ENCODE assay signal across 11 cellular contexts in genomic region chr6:2793491-2794151, GRCh38. TPM values are rescaled to one million over a fixed set of nuclear protein-coding genes. Genes with fewer than 3 reads are reported as not detected.
A peak's percentile ranks its signal among the peaks of the same experiment; 100 is the strongest.
DNase-seq lines count a peak whose midpoint lies in the region; ATAC-seq, FAIRE-seq and TF ChIP-seq lines count a peak whose summit lies in the region.
"Had no signal": no experiment of that assay in that cellular context is flagged by ENCODE, and none has a peak within 500 bp of the region (broad histone marks: within the 10 kb centered on the region; RNA-seq: fewer than 3 reads in every experiment).

No MANE protein-coding gene starts in this region.

- no peak overlapping the region for H2BK15ac ChIP-seq in H1 (ENCODE audit: low read length)

- H3K27ac Mint-ChIP-seq in T-cell: peak overlapping the region; percentile 89 to 96

- no peak overlapping the region for H4K5ac ChIP-seq in H1 (ENCODE audit: insufficient read length, low read depth, low read length)

- H3K4me1 ChIP-seq in H1 (replicated peaks in 1 of 4; ENCODE audit: control insufficient read depth in 3 of 4, insufficient read depth in 4 of 4, low read length in 3 of 4) (peaks cover 0 to 2% (median 0%) of the 10 kb centered on the region in 4 experiments; a peak in 1 of 7 replicates), spleen (peaks cover 0 to 79% (median 42%) of the 10 kb centered on the region in 6 donors), pancreas (peaks cover 16 to 47% (median 18%) of the 10 kb centered on the region in 3 donors)
- H3K4me1 ChIP-seq: testis had no signal

- no peak overlapping the region for H3K4ac ChIP-seq in H1 (replicated peaks; ENCODE audit: insufficient read length, low read depth, low read length)

- no peaks in the 10 kb centered on the region; a peak in 1 of 4 replicates for H3K79me2 ChIP-seq in H1 (ENCODE audit: control insufficient read depth in 1 of 2, insufficient read depth in 2 of 2, low read length in 2 of 2)

- no peak for TF ChIP-seq EP300 in H1 (IDR thresholded peaks at IDR 0.05; ENCODE audit: borderline replicate concordance in 1 of 2, low read depth in 2 of 2, low read length in 2 of 2)

- H3K4me2 ChIP-seq in H1 (ENCODE audit: insufficient read depth in 1 of 2, low read depth in 2 of 2, low read length in 2 of 2): no peak overlapping the region

- no peak overlapping the region for H3K56ac ChIP-seq in H1 (replicated peaks; ENCODE audit: insufficient read length, low read depth, low read length)

- TF ChIP-seq POLR2A in H1 (IDR thresholded peaks at IDR 0.05; ENCODE audit: control extremely low read depth in 1 of 2, low read depth in 2 of 2, low read length in 2 of 2): no peak
- no peak for TF ChIP-seq POLR2A in spleen (IDR thresholded peaks at IDR 0.05)

- peaks cover 4% of the 10 kb centered on the region for H3K36me3 Mint-ChIP-seq in T-cell

- H4K91ac ChIP-seq in H1 (replicated peaks; ENCODE audit: insufficient read length, low read length): no peak overlapping the region

- no peak overlapping the region for H3K27ac ChIP-seq in H1 (ENCODE audit: low read depth, low read length)
- peak overlapping the region; percentile 43 to 90 (median 81) for H3K27ac ChIP-seq in spleen
- peak overlapping the region in 1 of 4 donors; percentile 90 for H3K27ac ChIP-seq in pancreas
- H3K27ac ChIP-seq: SK-N-MC, testis had no signal

- no peak overlapping the region for H3K4me3 ChIP-seq in H1 (ENCODE audit: extremely low read depth in 1 of 4, insufficient read depth in 2 of 4, low read depth in 3 of 4, low read length in 4 of 4)
- peak overlapping the region in 1 of 8 donors; percentile 18 for H3K4me3 ChIP-seq in spleen
- no peak overlapping the region for H3K4me3 ChIP-seq in pancreas
- H3K4me3 ChIP-seq: SK-N-MC, testis had no signal

- DNase-seq in NCI-H345 (lab: John Stamatoyannopoulos, UW): peak; percentile 6
- DNase-seq in NCI-H345 treated with DMSO at 0.1 percent for 48 hours (lab: John Stamatoyannopoulos, UW; ENCODE audit: unreplicated experiment): no peak
- DNase-seq in T-cell: peak in 11 of 34 experiments; percentile 7 to 31 (median 13)
- no peak for DNase-seq in H1 (ENCODE audit: low read depth in 1 of 2, low spot score in 2 of 2)
- DNase-seq in spleen: no peak
- DNase-seq in D341Med (ENCODE audit: low spot score): no peak
- DNase-seq in pancreas: no peak
- DNase-seq in NCI-H1105 treated with DMSO at 0.1 percent for 48 hours (lab: John Stamatoyannopoulos, UW): no peak
- DNase-seq: testis had no signal

- H3K23ac ChIP-seq in H1 (ENCODE audit: insufficient read length): no peak overlapping the region

- H3K9me3 Mint-ChIP-seq in T-cell: no peaks in the 10 kb centered on the region

- H3K23me2 ChIP-seq in H1 (ENCODE audit: low read depth, low read length): no peaks in the 10 kb centered on the region

- no peak overlapping the region for H2BK120ac ChIP-seq in H1 (replicated peaks; ENCODE audit: low read depth, low read length)

- H3K79me1 ChIP-seq in H1 (ENCODE audit: low read depth, low read length): no peaks in the 10 kb centered on the region; the same call in 1 of the 2 replicates

- H3K9me3 ChIP-seq in H1 (ENCODE audit: insufficient read depth in 2 of 2, low read depth in 1 of 2, low read length in 1 of 2): no peaks in the 10 kb centered on the region
- H3K9me3 ChIP-seq in spleen: no peaks in the 10 kb centered on the region
- no peaks in the 10 kb centered on the region for H3K9me3 ChIP-seq in pancreas
- H3K9me3 ChIP-seq: testis had no signal

- POLR2A ChIA-PET in T-cell (lab: Charles Lee) (no interaction called here), H1 (lab: Charles Lee; ENCODE audit: partially characterized antibody) (interaction anchor here (0.6 kb wide), 1 partner anchor 18 kb away, joined by 3 read pairs; no protein-coding TSS in a partner anchor)

- no peaks in the 10 kb centered on the region for H3K27me3 Mint-ChIP-seq in T-cell

- H2BK20ac ChIP-seq in H1 (ENCODE audit: low read length): no peak overlapping the region

- H3K4me3 Mint-ChIP-seq in T-cell: peak overlapping the region in 2 of 3 donors; percentile 7 to 55

- H3K14ac ChIP-seq in H1 (ENCODE audit: insufficient read length): no peak overlapping the region

- 0 out of 2 replicates have a peak overlapping the region, but pooled peaks have one; percentile 27 for H2BK5ac ChIP-seq in H1 (ENCODE audit: low read depth, low read length)

- 85% methylated on average over 9 of the region's 9 CpGs; no CpG with 5 or more reads in 1 of the 2 experiments for WGBS in H1 (ENCODE audit: extremely low coverage in 1 of 2, insufficient coverage in 1 of 2, insufficient read length in 1 of 2, insufficient replicate concordance in 2 of 2, low coverage in 1 of 2, low lambda C conversion rate in 2 of 2, missing lambda C conversion rate in 1 of 2), 2 experiments
- WGBS in spleen, 5 donors: 22 to 50% (median 37%) methylated on average over 9 of the region's 9 CpGs
- 82% methylated on average over 9 of the region's 9 CpGs for WGBS in pancreas, 2 donors

- H4K20me1 ChIP-seq in H1 (replicated peaks in 1 of 2; ENCODE audit: control insufficient read depth in 1 of 2, insufficient read depth in 2 of 2, low read length in 2 of 2): no peaks in the 10 kb centered on the region

- H3K36me3 ChIP-seq in H1 (ENCODE audit: control insufficient read depth in 2 of 4, insufficient read depth in 4 of 4, low read length in 3 of 4): no peaks in the 10 kb centered on the region
- H3K36me3 ChIP-seq in spleen: peaks cover 0 to 4% (median 0%) of the 10 kb centered on the region in 6 donors
- no peaks in the 10 kb centered on the region for H3K36me3 ChIP-seq in pancreas

- no peak overlapping the region for H3K9ac ChIP-seq in H1 (replicated peaks in 1 of 4; ENCODE audit: extremely low read depth in 1 of 4, low read depth in 3 of 4, low read length in 3 of 4)

- CTCF ChIA-PET in T-cell (lab: Charles Lee) (interaction anchor here (0.6 to 0.9 kb wide), 3 partner anchors 48 to 196 kb away, joined by 3 to 6 read pairs (median 3); partner anchors contain the start of gene SERPINB1 (in 1 of the 2)), H1 (lab: Charles Lee; ENCODE audit: partially characterized antibody) (interaction anchor here (0.7 to 4.0 kb wide), 6 partner anchors 43 to 158 kb away, joined by 3 to 38 read pairs (median 4); partner anchors contain the start of gene MYLK4)

- H4K8ac ChIP-seq in H1 (ENCODE audit: extremely low read depth, insufficient read depth, low read length): 0 out of 2 replicates have a peak overlapping the region, but pooled peaks have one; percentile 9

- no peak overlapping the region for H2BK12ac ChIP-seq in H1 (ENCODE audit: low read depth, low read length)

- H3K27me3 ChIP-seq in H1 (replicated peaks in 1 of 4; ENCODE audit: control insufficient read depth in 3 of 4, extremely low read depth in 1 of 4, insufficient read depth in 3 of 4, low read length in 3 of 4) (no peaks in the 10 kb centered on the region), spleen (replicated peaks in 1 of 7) (no peaks in the 10 kb centered on the region), pancreas (no peaks in the 10 kb centered on the region)
- H3K27me3 ChIP-seq: testis had no signal

- no peak for TF ChIP-seq CTCF in H1 (IDR thresholded peaks at IDR 0.05; ENCODE audit: control extremely low read depth in 1 of 3, insufficient read depth in 1 of 3, low read depth in 1 of 3, low read length in 3 of 3)
- no peak for TF ChIP-seq CTCF in spleen (IDR thresholded peaks at IDR 0.05 in 8 of 11, conservative IDR thresholded peaks at IDR 0.05 in 3 of 11)
- TF ChIP-seq CTCF in pancreas (IDR thresholded peaks at IDR 0.05): no peak

- TF ChIP-seq RAD21 in H1 (IDR thresholded peaks at IDR 0.05 in 1 of 2, conservative IDR thresholded peaks at IDR 0.05 in 1 of 2; ENCODE audit: low read depth in 2 of 2, low read length in 2 of 2): no peak

- H2AK5ac ChIP-seq in H1 (ENCODE audit: low read depth, low read length): no peak overlapping the region

- no peak overlapping the region for H2AFZ ChIP-seq in H1 (ENCODE audit: low read length)

- no peak for FAIRE-seq in H1 (lab: Jason Lieb, UNC)
- FAIRE-seq in pancreas (lab: Jason Lieb, UNC): no peak
- FAIRE-seq: A204.1 had no signal

- H3K18ac ChIP-seq in H1 (ENCODE audit: extremely low read depth, low read length): no peak overlapping the region

- intact Hi-C loops in spleen (cut with DNase I; ENCODE audit: low total_unique reads): loop anchor here (10.0 kb wide), 2 partner anchors 51 to 131 kb away; partner anchors contain the start of gene SERPINB1
- intact Hi-C loops in pancreas (cut with DNase I): no loop called here

- peaks cover 26 to 44% (median 33%) of the 10 kb centered on the region in 3 donors for H3K4me1 Mint-ChIP-seq in T-cell

- ATAC-seq in T-cell (replicated peaks in 1 of 4) (peak; percentile 49 to 79 (median 64)), pancreas (no peak)

RNA-seq across cellular contexts. Expression of gene WRNIP1, which starts 28.4 kb away (rescaled TPM):
- total RNA-seq in T-cell (10 to 100 TPM; 30.1 to 46.1 (median 41.1) TPM), spleen (10 to 100 TPM; 31.4 to 39.9 (median 33.6) TPM), pancreas (10 to 100 TPM; 19.2 to 24.9 (median 23.2) TPM)
- 39.2 TPM in 2 replicates for total RNA-seq in H1 (2021; fragmentation: NEBNext Ultra II Directional; extraction: Animal tissue kit (Norgen Biotek cat#: 25700))
- polyA plus RNA-seq in H1 (2011; rRNA removed) (38.2 and 42.2 TPM in 2 replicates), spleen (10 to 100 TPM; 41.5 to 47.7 (median 44.2) TPM), pancreas (10 to 100 TPM; 35.7 to 45.7 TPM)
- polyA plus RNA-seq in H1 (2011; cell fraction: cytosol; rRNA removed): 47.3 TPM
- polyA plus RNA-seq in H1 (2011; cell fraction: nucleus; rRNA removed): 39.8 TPM
- 31.7 to 35.4 TPM (median 33.2 TPM) in 4 replicates for polyA plus RNA-seq in H1 (2012, experiment 1 of 2)
- 31.8 TPM for polyA plus RNA-seq in H1 (2012, experiment 2 of 2)
- 22.5 TPM for polyA plus RNA-seq in H1 (2013, experiment 1 of 2)
- 22.7 TPM for polyA plus RNA-seq in H1 (2013, experiment 2 of 2)
- 21.8 and 30.5 TPM in 2 replicates for polyA minus RNA-seq in H1 (2011; rRNA and poly(A)+ RNA removed)
- polyA minus RNA-seq in H1 (2011; cell fraction: cytosol; rRNA and poly(A)+ RNA removed): 16.9 TPM
- 23.3 TPM for polyA minus RNA-seq in H1 (2011; cell fraction: nucleus; rRNA and poly(A)+ RNA removed)

RNA-seq across cellular contexts. Expression of gene MYLK4, which starts 42.9 kb away (rescaled TPM):
- 1 to 10 TPM in 3 of 5 donors, under 1 TPM in 2; 0.58 to 1.4 (median 1.0) TPM for total RNA-seq in T-cell
- 0.13 and 0.17 TPM in 2 replicates for total RNA-seq in H1 (2021; fragmentation: NEBNext Ultra II Directional; extraction: Animal tissue kit (Norgen Biotek cat#: 25700))
- polyA plus RNA-seq in H1 (2011; rRNA removed): 0.11 TPM in 2 replicates
- polyA plus RNA-seq in H1 (2011; cell fraction: cytosol; rRNA removed): 0.13 TPM
- 0.11 TPM for polyA plus RNA-seq in H1 (2011; cell fraction: nucleus; rRNA removed)
- polyA plus RNA-seq in H1 (2012, experiment 1 of 2): 0.09 to 0.17 TPM (median 0.11 TPM) in 4 replicates
- not detected for polyA plus RNA-seq in H1 (2012, experiment 2 of 2)
- polyA plus RNA-seq in H1 (2013, experiment 1 of 2): 0.14 TPM
- 0.11 TPM for polyA plus RNA-seq in H1 (2013, experiment 2 of 2)
- 0.06 and 0.20 TPM in 2 replicates for polyA minus RNA-seq in H1 (2011; rRNA and poly(A)+ RNA removed)
- polyA minus RNA-seq in H1 (2011; cell fraction: cytosol; rRNA and poly(A)+ RNA removed): not detected
- polyA minus RNA-seq in H1 (2011; cell fraction: nucleus; rRNA and poly(A)+ RNA removed): 0.10 TPM
- total RNA-seq in spleen: 1 to 10 TPM in 4 of 7 donors, under 1 TPM in 3; 0.57 to 1.9 (median 1.2) TPM
- under 1 TPM; 0.21 to 0.76 (median 0.38) TPM for polyA plus RNA-seq in spleen
- under 1 TPM; 0.37 to 0.87 (median 0.41) TPM for total RNA-seq in pancreas
- 1 to 10 TPM in 1 of 2 donors, under 1 TPM in 1; 0.27 to 1.0 TPM for polyA plus RNA-seq in pancreas

RNA-seq across cellular contexts. Expression of gene SERPINB1, which starts 48.0 kb away (rescaled TPM):
- total RNA-seq in T-cell (10 to 100 TPM; 40.3 to 60.9 (median 50.7) TPM), spleen (100 to 1,000 TPM in 5 of 7 donors, 10 to 100 TPM in 2; 71.2 to 194 (median 106) TPM), pancreas (100 to 1,000 TPM in 5 of 6 donors, 10 to 100 TPM in 1; 94.1 to 285 (median 190) TPM)
- 17.3 and 20.0 TPM in 2 replicates for total RNA-seq in H1 (2021; fragmentation: NEBNext Ultra II Directional; extraction: Animal tissue kit (Norgen Biotek cat#: 25700))
- polyA plus RNA-seq in H1 (2011; rRNA removed) (6.1 and 8.1 TPM in 2 replicates), spleen (10 to 100 TPM; 54.9 to 64.6 (median 55.0) TPM), pancreas (10 to 100 TPM; 68.1 to 75.8 TPM)
- polyA plus RNA-seq in H1 (2011; cell fraction: cytosol; rRNA removed): 10.5 TPM
- 6.2 TPM for polyA plus RNA-seq in H1 (2011; cell fraction: nucleus; rRNA removed)
- 10.7 to 16.0 TPM (median 12.9 TPM) in 4 replicates for polyA plus RNA-seq in H1 (2012, experiment 1 of 2)
- polyA plus RNA-seq in H1 (2012, experiment 2 of 2): 4.4 TPM
- 11.4 TPM for polyA plus RNA-seq in H1 (2013, experiment 1 of 2)
- polyA plus RNA-seq in H1 (2013, experiment 2 of 2): 11.6 TPM
- polyA minus RNA-seq in H1 (2011; rRNA and poly(A)+ RNA removed): 6.2 and 8.8 TPM in 2 replicates
- 8.2 TPM for polyA minus RNA-seq in H1 (2011; cell fraction: cytosol; rRNA and poly(A)+ RNA removed)
- 8.8 TPM for polyA minus RNA-seq in H1 (2011; cell fraction: nucleus; rRNA and poly(A)+ RNA removed)

Comparison
In these comparisons a context has a peak if more than half of its experiments do, and no peak if none do; other contexts are left out.
1. ATAC-seq: peak in T-cell (4 of 4); none in pancreas (0 of 4).